In the genomic region with DNA sequence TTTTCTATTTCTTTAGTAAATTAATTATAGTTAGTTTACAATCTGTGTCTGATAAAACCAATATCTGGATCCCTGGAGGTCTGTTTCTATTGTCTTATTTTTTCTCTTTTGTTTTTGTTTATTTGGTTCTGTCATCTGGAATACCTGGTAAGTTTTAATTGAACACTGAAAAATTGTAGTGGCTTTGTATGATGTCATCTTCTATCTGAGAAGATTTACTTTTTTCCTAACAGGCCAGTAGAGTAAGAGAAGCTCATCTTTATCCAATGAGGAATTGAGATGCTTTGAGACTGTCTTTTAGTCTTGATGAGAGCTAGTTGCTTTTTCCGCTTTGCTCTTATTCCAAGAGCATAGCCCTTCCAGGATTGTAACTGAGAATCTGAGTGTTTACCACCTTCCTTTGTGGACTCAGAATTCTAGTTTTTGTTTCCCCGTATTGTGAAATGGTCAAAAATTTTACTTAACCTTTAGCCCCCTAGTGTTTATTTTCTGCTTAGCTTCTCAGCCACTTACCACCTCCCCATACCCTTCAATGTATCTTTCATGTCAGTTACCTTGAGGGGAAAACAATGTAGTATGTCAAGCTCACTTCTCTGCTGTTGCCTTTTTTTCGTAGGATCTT, we compare ENCODE assay signal across 1 cellular context.
TF ChIP-seq lines count a peak whose summit lies in the region.

No MANE protein-coding gene starts in this region.

TF ChIP-seq in SK-N-SH treated with all-trans-retinoic acid at 6 μM for 48 hours, 23 proteins besides CTCF, POLR2A, EP300 and RAD21 (continued from another document):
- TF ChIP-seq, protein P1, sequence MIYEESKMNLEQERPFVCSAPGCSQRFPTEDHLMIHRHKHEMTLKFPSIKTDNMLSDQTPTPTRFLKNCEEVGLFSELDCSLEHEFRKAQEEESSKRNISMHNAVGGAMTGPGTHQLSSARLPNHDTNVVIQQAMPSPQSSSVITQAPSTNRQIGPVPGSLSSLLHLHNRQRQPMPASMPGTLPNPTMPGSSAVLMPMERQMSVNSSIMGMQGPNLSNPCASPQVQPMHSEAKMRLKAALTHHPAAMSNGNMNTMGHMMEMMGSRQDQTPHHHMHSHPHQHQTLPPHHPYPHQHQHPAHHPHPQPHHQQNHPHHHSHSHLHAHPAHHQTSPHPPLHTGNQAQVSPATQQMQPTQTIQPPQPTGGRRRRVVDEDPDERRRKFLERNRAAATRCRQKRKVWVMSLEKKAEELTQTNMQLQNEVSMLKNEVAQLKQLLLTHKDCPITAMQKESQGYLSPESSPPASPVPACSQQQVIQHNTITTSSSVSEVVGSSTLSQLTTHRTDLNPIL (CRISPR knock-in tag; IDR thresholded peaks at IDR 0.05; ENCODE audit: low read depth): no peak
- no peak for TF ChIP-seq CSDC2 (CRISPR knock-in tag; IDR thresholded peaks at IDR 0.05)
- TF ChIP-seq ESRRG (CRISPR knock-in tag; IDR thresholded peaks at IDR 0.05): no peak
